In genomic region chr1:248404024-248404423, GRCh38 we compare ENCODE assay signal across 13 cellular contexts. TPM values are rescaled to one million over a fixed set of nuclear protein-coding genes. Genes with fewer than 3 reads are reported as not detected.
DNase-seq lines count a peak whose midpoint lies in the region; ATAC-seq and FAIRE-seq lines count a peak whose summit lies in the region.
"Had no signal": no experiment of that assay in that cellular context is flagged by ENCODE, and none has a peak within 500 bp of the region (broad histone marks: within the 10 kb centered on the region; RNA-seq: fewer than 3 reads in every experiment).

No MANE protein-coding gene starts in this region.

- no peaks in the 10 kb centered on the region for H3K9me3 ChIP-seq in T-helper 17 cell (ENCODE audit: control insufficient read depth, low read length, poor library complexity, severe bottlenecking)
- H3K9me3 ChIP-seq: sigmoid colon had no signal

- no peak overlapping the region for H3K4me3 ChIP-seq in mesendoderm (ENCODE audit: low read length)
- H3K4me3 ChIP-seq: sigmoid colon had no signal

- no peak overlapping the region for H2BK15ac ChIP-seq in mesendoderm (replicated peaks; ENCODE audit: low read depth)

- no peak overlapping the region for H4K5ac ChIP-seq in mesendoderm (ENCODE audit: low read length)

- H4K8ac ChIP-seq in mesendoderm (ENCODE audit: low read depth, low read length) = no peak overlapping the region

- H3K18ac ChIP-seq in mesendoderm (ENCODE audit: low read length) = no peak overlapping the region

- H2BK120ac ChIP-seq in mesendoderm (ENCODE audit: low read depth, low read length) = no peak overlapping the region

- no peak overlapping the region for H3K23ac ChIP-seq in mesendoderm (ENCODE audit: low read length)

- no peak overlapping the region for H3K4ac ChIP-seq in mesendoderm (ENCODE audit: low read depth, low read length)

- no peak for FAIRE-seq in frontal cortex (lab: Jason Lieb, UNC)

- WGBS in mesendoderm (ENCODE audit: extremely low coverage, insufficient coverage, low lambda C conversion rate) = no CpG with 5 or more reads among the region's 6 CpGs

- H3K79me2 ChIP-seq in mesendoderm (ENCODE audit: control insufficient read depth, insufficient read depth, low read length) = no peaks in the 10 kb centered on the region

- H3K27me3 ChIP-seq in mesendoderm (ENCODE audit: insufficient read depth, low read length, poor library complexity) = no peaks in the 10 kb centered on the region
- H3K27me3 ChIP-seq: sigmoid colon had no signal

- DNase-seq in NCI-H82 treated with DMSO at 0.1 percent for 48 hours (lab: John Stamatoyannopoulos, UW; ENCODE audit: unreplicated experiment) (peak; percentile 6), NCI-H82 (lab: John Stamatoyannopoulos, UW) (no peak), HS-5 (ENCODE audit: low read depth) (peak; percentile 4), T-helper 17 cell (no peak), mesendoderm (peak; percentile 72), frontal cortex (ENCODE audit: low spot score in 2 of 2) (no peak), NCI-H524 (lab: John Stamatoyannopoulos, UW) (no peak), posterior vena cava (ENCODE audit: low spot score) (no peak)
- DNase-seq: activated naive CD4-positive, alpha-beta T cell treated with anti-CD3 and anti-CD28 coated beads, Interleukin-2, amount 10 ng/mL, durations not matched to agents 7 days and 5 days; sigmoid colon had no signal

- intact Hi-C loops in posterior vena cava (cut with DNase I) = no loop called here

- no peak overlapping the region for H3K4me3 Mint-ChIP-seq in T-helper 17 cell
- H3K4me3 Mint-ChIP-seq: activated naive CD4-positive, alpha-beta T cell treated with anti-CD3 and anti-CD28 coated beads, Interleukin-2, amount 10 ng/mL, durations not matched to agents 7 days and 5 days; T-helper 1 cell treated with Interleukin-12 subunit alpha and Interleukin-12 subunit beta and Interleukin-4 antibody, amounts not matched to agents 30 μg/mL and 1 μg/mL, for 36 hours had no signal

- H3K27ac ChIP-seq in mesendoderm (ENCODE audit: low read depth, low read length) = no peak overlapping the region
- H3K27ac ChIP-seq: sigmoid colon had no signal

- no peak overlapping the region for H3K27ac Mint-ChIP-seq in T-helper 17 cell
- H3K27ac Mint-ChIP-seq: activated naive CD4-positive, alpha-beta T cell treated with anti-CD3 and anti-CD28 coated beads, Interleukin-2, amount 10 ng/mL, durations not matched to agents 7 days and 5 days; T-helper 1 cell treated with Interleukin-12 subunit alpha and Interleukin-12 subunit beta and Interleukin-4 antibody, amounts not matched to agents 30 μg/mL and 1 μg/mL, for 36 hours had no signal

- H2BK5ac ChIP-seq in mesendoderm (ENCODE audit: low read length) = no peak overlapping the region

- peak; percentile 63 for ATAC-seq in T-helper 17 cell

- no peaks in the 10 kb centered on the region for H3K36me3 ChIP-seq in mesendoderm (ENCODE audit: control insufficient read depth, insufficient read depth, low read length)
- H3K36me3 ChIP-seq: sigmoid colon had no signal

- H3K4me1 Mint-ChIP-seq in T-helper 17 cell = no peaks in the 10 kb centered on the region

- no peaks in the 10 kb centered on the region for H3K27me3 Mint-ChIP-seq in T-helper 17 cell
- H3K27me3 Mint-ChIP-seq: activated naive CD4-positive, alpha-beta T cell treated with anti-CD3 and anti-CD28 coated beads, Interleukin-2, amount 10 ng/mL, durations not matched to agents 7 days and 5 days had no signal

- no peak overlapping the region for H3K56ac ChIP-seq in mesendoderm (ENCODE audit: low read length)

- no peak overlapping the region for H2AK5ac ChIP-seq in mesendoderm (ENCODE audit: low read length)

- no peaks in the 10 kb centered on the region for H3K4me1 ChIP-seq in mesendoderm (ENCODE audit: control insufficient read depth, low read depth, low read length)
- H3K4me1 ChIP-seq: sigmoid colon had no signal

- no peak overlapping the region for H3K4me2 ChIP-seq in mesendoderm (ENCODE audit: low read length)

- no peaks in the 10 kb centered on the region for H3K79me1 ChIP-seq in mesendoderm (ENCODE audit: low read length)

- H3K36me3 Mint-ChIP-seq in T-helper 17 cell (ENCODE audit: low read depth) = no peaks in the 10 kb centered on the region
- H3K36me3 Mint-ChIP-seq: activated naive CD4-positive, alpha-beta T cell treated with anti-CD3 and anti-CD28 coated beads, Interleukin-2, amount 10 ng/mL, durations not matched to agents 7 days and 5 days had no signal

- no peak overlapping the region for H3K9ac ChIP-seq in mesendoderm (ENCODE audit: low read length)

RNA-seq across cellular contexts. Expression of gene OR2T1, which starts 1.2 kb away (rescaled TPM):
- total RNA-seq in T-helper 17 cell = not detected
- not detected for polyA plus RNA-seq in mesendoderm (2013, experiment 1 of 2)
- not detected for polyA plus RNA-seq in mesendoderm (2013, experiment 2 of 2)
- total RNA-seq in frontal cortex = not detected
- not detected for total RNA-seq in posterior vena cava
- total RNA-seq: epithelial cell of proximal tubule, liver, sigmoid colon had no signal
- polyA plus RNA-seq: liver, sigmoid colon had no signal

RNA-seq across cellular contexts. Expression of gene OR2T6, which starts 28.5 kb away (rescaled TPM):
- total RNA-seq in T-helper 17 cell = not detected
- not detected for polyA plus RNA-seq in mesendoderm (2013, experiment 1 of 2)
- not detected for polyA plus RNA-seq in mesendoderm (2013, experiment 2 of 2)
- total RNA-seq in frontal cortex = not detected
- not detected for total RNA-seq in posterior vena cava
- total RNA-seq: epithelial cell of proximal tubule, liver, sigmoid colon had no signal
- polyA plus RNA-seq: liver, sigmoid colon had no signal

RNA-seq across cellular contexts. Expression of gene OR2T2, which starts 41.4 kb away (rescaled TPM):
- total RNA-seq in T-helper 17 cell = under 1 TPM in 1 of 2 donors, not detected in 1; 0.15 TPM
- polyA plus RNA-seq in mesendoderm (2013, experiment 1 of 2) = not detected
- not detected for polyA plus RNA-seq in mesendoderm (2013, experiment 2 of 2)
- not detected for total RNA-seq in frontal cortex
- total RNA-seq in posterior vena cava = not detected
- total RNA-seq: epithelial cell of proximal tubule, liver, sigmoid colon had no signal
- polyA plus RNA-seq: liver, sigmoid colon had no signal

RNA-seq across cellular contexts. Expression of gene OR2T4, which starts 42.6 kb away (rescaled TPM):
- not detected for total RNA-seq in T-helper 17 cell
- polyA plus RNA-seq in mesendoderm (2013, experiment 1 of 2) = not detected
- not detected for polyA plus RNA-seq in mesendoderm (2013, experiment 2 of 2)
- not detected for total RNA-seq in frontal cortex
- total RNA-seq in posterior vena cava = not detected
- total RNA-seq: epithelial cell of proximal tubule, liver, sigmoid colon had no signal
- polyA plus RNA-seq: liver, sigmoid colon had no signal

RNA-seq across cellular contexts. Expression of gene OR14C36, which starts 55.4 kb away (rescaled TPM):
- total RNA-seq in T-helper 17 cell (not detected), frontal cortex (not detected), posterior vena cava (not detected)
- not detected for polyA plus RNA-seq in mesendoderm (2013, experiment 1 of 2)
- not detected for polyA plus RNA-seq in mesendoderm (2013, experiment 2 of 2)
- total RNA-seq: epithelial cell of proximal tubule, liver, sigmoid colon had no signal
- polyA plus RNA-seq: liver, sigmoid colon had no signal

Comparison
In these comparisons a context has a peak if more than half of its experiments do, and no peak if none do; other contexts are left out.
1. DNase-seq: peak in NCI-H82 treated with DMSO at 0.1 percent for 48 hours (single experiment), HS-5 (single experiment) and mesendoderm (single experiment); none in NCI-H82 (single experiment), T-helper 17 cell (0 of 3), frontal cortex (0 of 2), NCI-H524 (0 of 2) and posterior vena cava (single experiment).